In the genomic region with DNA sequence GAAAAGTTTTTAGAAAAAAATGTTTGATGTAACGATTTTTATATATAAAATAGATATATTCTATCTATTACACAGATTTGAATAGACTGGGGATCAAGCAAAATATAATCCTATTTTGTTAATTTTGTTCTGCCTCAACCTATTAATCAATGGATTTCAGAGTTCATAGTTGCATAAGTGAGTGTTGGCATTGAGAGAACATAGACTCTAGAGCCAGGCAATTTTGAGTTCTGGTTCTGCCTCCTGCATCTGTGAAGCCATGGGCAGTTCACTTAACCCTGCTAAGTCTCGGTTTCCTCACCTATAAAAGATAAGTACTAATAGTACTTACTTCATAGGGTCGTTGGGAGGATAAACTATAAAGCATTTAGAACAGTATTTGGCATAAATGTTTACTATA, we compare ENCODE assay signal across 35 cellular contexts.
"Had no signal": no experiment of that assay in that cellular context is flagged by ENCODE, and none has a peak within 500 bp of the region (broad histone marks: within the 10 kb centered on the region; RNA-seq: fewer than 3 reads in every experiment).

No MANE protein-coding gene starts in this region.

- H3K9ac ChIP-seq: KMS-11 had no signal

- H3K4me2 ChIP-seq: KMS-11 had no signal

- H3K27me3 ChIP-seq: MG63 had no signal

- DNase-seq: Kasumi-1, MG63, MM.1S, MV-4-11, NCI-H1048, NCI-H1092, NCI-H1092 treated with DMSO at 0.1 percent for 48 hours, NCI-H1105, NCI-H1105 treated with DMSO at 0.1 percent for 48 hours, NCI-H1417, NCI-H1417 treated with DMSO at 0.1 percent for 48 hours, NCI-H1436, NCI-H1436 treated with DMSO at 0.1 percent for 48 hours, NCI-H146, NCI-H1694, NCI-H1694 treated with DMSO at 0.1 percent for 48 hours, NCI-H187, NCI-H187 treated with DMSO at 0.1 percent for 48 hours, NCI-H1930, NCI-H2029, NCI-H2029 treated with DMSO at 0.1 percent for 48 hours, NCI-H2081, NCI-H2081 treated with DMSO at 0.1 percent for 48 hours, NCI-H2107, NCI-H2171, NCI-H2171 treated with DMSO at 0.1 percent for 48 hours, NCI-H2227 treated with DMSO at 0.1 percent for 48 hours, NCI-H226, NCI-H345, NCI-H446, NCI-H446 treated with DMSO at 0.1 percent for 48 hours, NCI-H510A, NCI-H510A treated with DMSO at 0.1 percent for 48 hours, NCI-H524 had no signal

- H3K27ac ChIP-seq: KMS-11 had no signal

- H3K9me3 ChIP-seq: MG63 had no signal

- H3K36me3 ChIP-seq: MG63 had no signal

- H3K4me3 ChIP-seq: MG63 had no signal
